ENCODE assay signal across 24 cellular contexts in the genomic region with DNA sequence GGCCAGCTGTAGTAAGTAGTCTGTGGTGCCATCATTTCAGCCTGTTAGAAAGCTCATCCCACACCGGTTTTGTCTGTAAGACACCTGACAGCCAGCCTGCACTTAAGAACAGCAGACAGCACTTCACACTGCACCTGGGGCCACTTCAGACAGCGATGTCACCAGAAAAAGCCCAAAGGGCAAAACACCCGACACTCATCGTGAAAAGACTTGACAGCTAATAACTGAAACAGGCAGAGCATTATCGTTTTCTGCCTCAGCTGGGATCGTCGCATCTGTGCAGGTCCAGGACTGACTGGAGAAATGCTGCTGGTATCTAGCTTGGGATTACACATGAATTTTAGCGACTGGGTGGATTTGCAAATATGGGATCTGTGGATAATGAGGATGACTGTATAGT. TPM values are rescaled to one million over a fixed set of nuclear protein-coding genes. Genes with fewer than 3 reads are reported as not detected.
DNase-seq lines count a peak whose midpoint lies in the region; ATAC-seq and TF ChIP-seq lines count a peak whose summit lies in the region.
"Had no signal": no experiment of that assay in that cellular context is flagged by ENCODE, and none has a peak within 500 bp of the region (broad histone marks: within the 10 kb centered on the region; RNA-seq: fewer than 3 reads in every experiment).

No MANE protein-coding gene starts in this region.

- ATAC-seq in memory B cell (ENCODE audit: low read depth) (no peak), HG03442 (IDR thresholded peaks at IDR 0.05; ENCODE audit: unreplicated experiment) (no peak)
- ATAC-seq: activated T-cell treated with anti-CD3 and anti-CD28 coated beads, Interleukin-2, amount 50 U/mL, for 4 hours; left cardiac atrium; naive thymus-derived CD4-positive, alpha-beta T cell had no signal

- H3K27me3 ChIP-seq in smooth muscle cell (ENCODE audit: low read depth), result no peaks in the 10 kb centered on the region
- H3K27me3 ChIP-seq: Peyer's patch, stomach, upper lobe of left lung had no signal

- CTCF ChIA-PET in RWPE1 (lab: Yijun Ruan, JAX), result interaction anchor here (0.6 to 1.8 kb wide), 3 partner anchors 14 to 336 kb away, joined by 3 to 8 read pairs (median 3); no protein-coding TSS in a partner anchor

- no peak overlapping the region for H3K9ac ChIP-seq in smooth muscle cell (ENCODE audit: low read depth)
- H3K9ac ChIP-seq: SK-N-SH had no signal

- H3K4me3 Mint-ChIP-seq in memory B cell, result no peak overlapping the region
- H3K4me3 Mint-ChIP-seq: activated B cell treated with CpG ODN at 0.5 μM for 24 hours; activated CD4-positive, alpha-beta memory T cell treated with anti-CD3 and anti-CD28 coated beads, Interleukin-2, amount 10 ng/mL, durations not matched to agents 7 days and 5 days; activated naive CD4-positive, alpha-beta T cell treated with anti-CD3 and anti-CD28 coated beads, Interleukin-2, amount 50 U/mL, for 24 hours; activated T-cell treated with anti-CD3 and anti-CD28 coated beads, Interleukin-2, amount 50 U/mL, for 4 hours; naive thymus-derived CD4-positive, alpha-beta T cell had no signal

- 90% methylated on average over 8 of the region's 8 CpGs for WGBS in smooth muscle cell (ENCODE audit: low lambda C conversion rate)

- H3K9me3 Mint-ChIP-seq in memory B cell, result no peaks in the 10 kb centered on the region
- H3K9me3 Mint-ChIP-seq: activated B cell treated with CpG ODN at 0.5 μM for 24 hours; activated CD4-positive, alpha-beta memory T cell treated with anti-CD3 and anti-CD28 coated beads, Interleukin-2, amount 10 ng/mL, durations not matched to agents 7 days and 5 days; activated naive CD4-positive, alpha-beta T cell treated with anti-CD3 and anti-CD28 coated beads, Interleukin-2, amount 50 U/mL, for 24 hours; activated T-cell treated with anti-CD3 and anti-CD28 coated beads, Interleukin-2, amount 50 U/mL, for 4 hours had no signal

- H3K4me1 Mint-ChIP-seq in memory B cell, result peaks cover 1% of the 10 kb centered on the region
- H3K4me1 Mint-ChIP-seq: activated CD4-positive, alpha-beta memory T cell treated with anti-CD3 and anti-CD28 coated beads, Interleukin-2, amount 10 ng/mL, durations not matched to agents 7 days and 5 days had no signal

- peaks cover 27% of the 10 kb centered on the region for H3K36me3 Mint-ChIP-seq in memory B cell

- H3K4me3 ChIP-seq in smooth muscle cell, result no peak overlapping the region
- H3K4me3 ChIP-seq: Peyer's patch, skin epidermis, stomach, upper lobe of left lung had no signal

- H3K36me3 ChIP-seq in smooth muscle cell (ENCODE audit: low read depth), result peaks cover 26% of the 10 kb centered on the region

- peaks cover 85% of the 10 kb centered on the region for H4K20me1 ChIP-seq in smooth muscle cell (ENCODE audit: low read depth)

- no peaks in the 10 kb centered on the region for H3K4me1 ChIP-seq in smooth muscle cell (ENCODE audit: low read depth)
- H3K4me1 ChIP-seq: Peyer's patch had no signal

- H3K27ac ChIP-seq in RWPE1, result peak overlapping the region; percentile 13
- no peak overlapping the region for H3K27ac ChIP-seq in smooth muscle cell (ENCODE audit: low read depth)
- H3K27ac ChIP-seq: 22Rv1, Peyer's patch, skin epidermis, stomach, upper lobe of left lung had no signal

- no peak overlapping the region for H2AFZ ChIP-seq in smooth muscle cell (ENCODE audit: low read depth)

- peaks cover 16% of the 10 kb centered on the region for H3F3A ChIP-seq in smooth muscle cell (ENCODE audit: low read depth)

- H3K27me3 Mint-ChIP-seq in memory B cell, result no peaks in the 10 kb centered on the region
- H3K27me3 Mint-ChIP-seq: activated B cell treated with CpG ODN at 0.5 μM for 24 hours; activated CD4-positive, alpha-beta memory T cell treated with anti-CD3 and anti-CD28 coated beads, Interleukin-2, amount 10 ng/mL, durations not matched to agents 7 days and 5 days; activated naive CD4-positive, alpha-beta T cell treated with anti-CD3 and anti-CD28 coated beads, Interleukin-2, amount 50 U/mL, for 24 hours; naive thymus-derived CD4-positive, alpha-beta T cell had no signal

- H3K27ac Mint-ChIP-seq in memory B cell, result peak overlapping the region; percentile 77
- H3K27ac Mint-ChIP-seq: activated B cell treated with CpG ODN at 0.5 μM for 24 hours; activated CD4-positive, alpha-beta memory T cell treated with anti-CD3 and anti-CD28 coated beads, Interleukin-2, amount 10 ng/mL, durations not matched to agents 7 days and 5 days; activated naive CD4-positive, alpha-beta T cell treated with anti-CD3 and anti-CD28 coated beads, Interleukin-2, amount 50 U/mL, for 24 hours had no signal

- POLR2A ChIA-PET in RWPE1 (lab: Yijun Ruan, JAX; ENCODE audit: low non-redundant PET), result no interaction called here

- TF ChIP-seq CTCF in RWPE1 (conservative IDR thresholded peaks at IDR 0.05; ENCODE audit: low read depth), result no peak
- no peak for TF ChIP-seq CTCF in smooth muscle cell (IDR thresholded peaks at IDR 0.05; ENCODE audit: borderline replicate concordance, insufficient read depth, poor library complexity, severe bottlenecking)

- no peaks in the 10 kb centered on the region for H3K9me3 ChIP-seq in smooth muscle cell (replicated peaks; ENCODE audit: low read depth)
- H3K9me3 ChIP-seq: Peyer's patch, SK-N-SH, stomach, upper lobe of left lung had no signal

- DNase-seq in NCI-H2107 treated with DMSO at 0.1 percent for 48 hours (lab: John Stamatoyannopoulos, UW; ENCODE audit: unreplicated experiment), result peak; percentile 35
- no peak for DNase-seq in NCI-H2107 (lab: John Stamatoyannopoulos, UW)
- DNase-seq in NCI-H187 (lab: John Stamatoyannopoulos, UW), result peak; percentile 62 to 69
- DNase-seq in RWPE1 (ENCODE audit: low spot score), result no peak
- no peak for DNase-seq in memory B cell (ENCODE audit: low spot score in 2 of 2)
- DNase-seq in smooth muscle cell (lab: John Stamatoyannopoulos, UW; ENCODE audit: unreplicated experiment), result no peak
- DNase-seq in hippocampal formation (lab: John Stamatoyannopoulos, UW), result no peak
- DNase-seq: activated B cell treated with CpG ODN at 0.5 μM for 24 hours; activated CD4-positive, alpha-beta memory T cell treated with anti-CD3 and anti-CD28 coated beads, Interleukin-2, amount 10 ng/mL, durations not matched to agents 7 days and 5 days; activated T-cell treated with anti-CD3 and anti-CD28 coated beads, Interleukin-2, amount 50 U/mL, for 4 hours; DMS79 treated with DMSO at 0.1 percent for 48 hours; left cardiac atrium; mesenchymal stem cell; naive thymus-derived CD4-positive, alpha-beta T cell; NCI-H1048; SK-N-SH; stimulated activated CD4-positive, alpha-beta T cell treated with anti-CD3 and anti-CD28 coated beads, Interleukin-2, amount 100 ng/mL, for 48 hours; stomach; upper lobe of left lung had no signal

- peaks cover 34% of the 10 kb centered on the region for H3K79me2 ChIP-seq in smooth muscle cell (ENCODE audit: low read depth)

- H3K4me2 ChIP-seq in smooth muscle cell, result no peak overlapping the region
- H3K4me2 ChIP-seq: SK-N-SH had no signal

RNA-seq across cellular contexts. Expression of a gene that starts 16.8 kb away (rescaled TPM):
- total RNA-seq in smooth muscle cell, result 0.54 TPM in 1 of 2 replicates, not detected in the other
- 0.39 TPM in 1 of 2 replicates, not detected in the other for polyA plus RNA-seq in smooth muscle cell

RNA-seq across cellular contexts. Expression of a gene that starts 18.9 kb away (rescaled TPM):
- 168 and 198 TPM in 2 replicates for total RNA-seq in smooth muscle cell
- 222 and 241 TPM in 2 replicates for polyA plus RNA-seq in smooth muscle cell

Comparison
In these comparisons a context has a peak if more than half of its experiments do, and no peak if none do; other contexts are left out.
1. DNase-seq: peak in NCI-H2107 treated with DMSO at 0.1 percent for 48 hours (single experiment) and NCI-H187 (2 of 2); none in NCI-H2107 (single experiment), RWPE1 (single experiment), memory B cell (0 of 2), smooth muscle cell (single experiment) and hippocampal formation (0 of 2).